ENCODE assay signal across 9 cellular contexts in the genomic region with DNA sequence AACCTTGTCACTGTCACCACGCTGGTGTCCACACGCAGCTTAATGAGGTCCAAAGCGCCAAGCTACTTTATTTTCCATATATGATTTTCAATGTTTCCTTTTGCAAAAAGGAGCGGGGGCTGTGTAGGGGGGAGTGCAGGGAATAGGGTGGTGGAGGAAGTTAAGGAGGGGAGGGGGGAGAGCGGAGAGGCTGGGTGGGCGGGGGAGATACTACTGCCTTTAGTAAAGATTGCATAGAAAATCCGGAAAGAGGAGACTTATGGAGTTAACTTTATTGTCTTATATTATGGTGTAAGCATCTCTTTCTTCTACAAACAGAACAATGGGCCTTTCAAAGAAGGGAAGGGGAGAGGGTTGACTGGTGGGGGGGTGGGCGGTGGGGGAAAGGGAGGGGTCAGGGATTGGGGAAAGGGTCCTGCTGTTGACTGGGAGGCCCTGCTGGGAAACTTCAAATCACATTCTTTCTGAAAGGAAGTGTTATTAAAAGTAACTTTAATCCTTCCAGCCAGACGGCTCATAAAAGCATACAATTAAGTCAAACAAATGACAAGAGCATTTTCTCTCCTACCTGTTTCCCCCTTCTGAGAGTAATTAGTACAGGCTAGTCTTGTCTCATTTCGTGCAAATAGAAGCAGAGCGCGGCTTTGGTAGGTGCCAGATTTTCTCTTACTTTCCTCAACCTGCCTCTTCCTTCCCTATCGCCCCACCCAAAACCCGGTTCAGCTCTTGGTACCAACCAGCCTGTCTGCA.
DNase-seq lines count a peak whose midpoint lies in the region; FAIRE-seq and TF ChIP-seq lines count a peak whose summit lies in the region.
"Had no signal": no experiment of that assay in that cellular context is flagged by ENCODE, and none has a peak within 500 bp of the region (broad histone marks: within the 10 kb centered on the region; RNA-seq: fewer than 3 reads in every experiment).

No MANE protein-coding gene starts in this region.

- H3K9ac ChIP-seq in HUES64 (ENCODE audit: low read depth, low read length) (peak overlapping the region; percentile 64), astrocyte (ENCODE audit: low read length) (peak overlapping the region; percentile 78), smooth muscle cell (ENCODE audit: low read depth) (no peak overlapping the region)

- no peaks in the 10 kb centered on the region for H3F3A ChIP-seq in smooth muscle cell (ENCODE audit: low read depth)

- H3K4me1 ChIP-seq in HUES64 (ENCODE audit: insufficient read depth, low read length) (peaks cover 30% of the 10 kb centered on the region), astrocyte (ENCODE audit: insufficient read depth, low read length) (peaks cover 13% of the 10 kb centered on the region), smooth muscle cell (ENCODE audit: low read depth) (peaks cover 10% of the 10 kb centered on the region)

- H3K4me3 Mint-ChIP-seq in astrocyte (ENCODE audit: unreplicated experiment): peak overlapping the region; percentile 81
- H3K4me3 Mint-ChIP-seq: effector memory CD8-positive, alpha-beta T cell had no signal

- DNase-seq in astrocyte (ENCODE audit: low read depth): no peak
- DNase-seq in smooth muscle cell (lab: John Stamatoyannopoulos, UW; ENCODE audit: unreplicated experiment): no peak
- DNase-seq in C1 segment of cervical spinal cord (lab: John Stamatoyannopoulos, UW): no peak
- DNase-seq in NCI-H1092 treated with DMSO at 0.1 percent for 48 hours (lab: John Stamatoyannopoulos, UW): no peak
- no peak for DNase-seq in effector CD8-positive, alpha-beta T cell (lab: John Stamatoyannopoulos, UW)
- DNase-seq: effector memory CD8-positive, alpha-beta T cell; NCI-H1048 had no signal

- peak overlapping the region; percentile 58 for H3K4me3 ChIP-seq in HUES64 (ENCODE audit: low read length)
- peak overlapping the region; percentile 67 for H3K4me3 ChIP-seq in astrocyte (ENCODE audit: insufficient read depth, low read depth, low read length)
- peak overlapping the region; percentile 73 for H3K4me3 ChIP-seq in iPS-18c (ENCODE audit: insufficient read depth, low read depth, low read length)
- peak overlapping the region; percentile 53 for H3K4me3 ChIP-seq in smooth muscle cell

- FAIRE-seq in astrocyte (lab: Jason Lieb, UNC): no peak

- H3K79me2 ChIP-seq in astrocyte (ENCODE audit: insufficient read depth, low read length): no peaks in the 10 kb centered on the region
- no peaks in the 10 kb centered on the region for H3K79me2 ChIP-seq in smooth muscle cell (ENCODE audit: low read depth)

- peaks cover 12% of the 10 kb centered on the region for H3K27me3 Mint-ChIP-seq in astrocyte (ENCODE audit: low read depth, unreplicated experiment)

- peaks cover 7% of the 10 kb centered on the region for H3K9me3 Mint-ChIP-seq in astrocyte (ENCODE audit: unreplicated experiment)

- no peaks in the 10 kb centered on the region for H3K9me3 ChIP-seq in HUES64 (ENCODE audit: insufficient read depth, low read depth, low read length)
- H3K9me3 ChIP-seq in astrocyte (ENCODE audit: insufficient read depth, low read depth, low read length): no peaks in the 10 kb centered on the region
- H3K9me3 ChIP-seq in iPS-18c (ENCODE audit: control insufficient read depth, insufficient read depth, low read length): no peaks in the 10 kb centered on the region
- no peaks in the 10 kb centered on the region for H3K9me3 ChIP-seq in smooth muscle cell (replicated peaks; ENCODE audit: low read depth)

- TF ChIP-seq CTCF in astrocyte (IDR thresholded peaks at IDR 0.05; ENCODE audit: insufficient read depth, low read depth, low read length) (no peak), smooth muscle cell (IDR thresholded peaks at IDR 0.05; ENCODE audit: borderline replicate concordance, insufficient read depth, poor library complexity, severe bottlenecking) (no peak)

- H2AFZ ChIP-seq in astrocyte (ENCODE audit: low read depth, low read length): peak overlapping the region; percentile 94
- peak overlapping the region; percentile 79 for H2AFZ ChIP-seq in smooth muscle cell (ENCODE audit: low read depth)

- H3K4me2 ChIP-seq in astrocyte (ENCODE audit: low read length): peak overlapping the region; percentile 95
- H3K4me2 ChIP-seq in smooth muscle cell: peak overlapping the region; percentile 92

- peaks cover 8% of the 10 kb centered on the region; the same call in 1 of the 2 replicates for H3K27me3 ChIP-seq in HUES64 (ENCODE audit: insufficient read depth, low read length)
- H3K27me3 ChIP-seq in astrocyte (ENCODE audit: insufficient read depth, low read length): no peaks in the 10 kb centered on the region
- H3K27me3 ChIP-seq in smooth muscle cell (ENCODE audit: low read depth): no peaks in the 10 kb centered on the region

- H3K27ac Mint-ChIP-seq in astrocyte (ENCODE audit: unreplicated experiment): peak overlapping the region; percentile 5
- H3K27ac Mint-ChIP-seq: effector memory CD8-positive, alpha-beta T cell had no signal

- peaks cover 11% of the 10 kb centered on the region for H3K4me1 Mint-ChIP-seq in astrocyte (ENCODE audit: low read depth, unreplicated experiment)

- no peak overlapping the region for H3K27ac ChIP-seq in HUES64 (ENCODE audit: low read depth, low read length)
- no peak overlapping the region for H3K27ac ChIP-seq in astrocyte (ENCODE audit: low read depth, low read length)
- H3K27ac ChIP-seq in smooth muscle cell (ENCODE audit: low read depth): no peak overlapping the region

- H3K36me3 ChIP-seq in HUES64 (ENCODE audit: insufficient read depth, low read length): no peaks in the 10 kb centered on the region
- no peaks in the 10 kb centered on the region for H3K36me3 ChIP-seq in astrocyte (ENCODE audit: insufficient read depth, low read length)
- H3K36me3 ChIP-seq in smooth muscle cell (ENCODE audit: low read depth): no peaks in the 10 kb centered on the region

- H3K36me3 Mint-ChIP-seq in astrocyte (ENCODE audit: low read depth, unreplicated experiment): no peaks in the 10 kb centered on the region

- 8% methylated on average over 12 of the region's 14 CpGs for WGBS in HUES64
- WGBS in smooth muscle cell (ENCODE audit: low lambda C conversion rate): 18% methylated on average over 14 of the region's 14 CpGs

- H4K20me1 ChIP-seq in astrocyte (ENCODE audit: insufficient read depth, low read length) (no peaks in the 10 kb centered on the region), smooth muscle cell (ENCODE audit: low read depth) (no peaks in the 10 kb centered on the region)
